In genomic region chr15:90553248-90553745, GRCh38 we compare ENCODE assay signal across 10 cellular contexts. TPM values are rescaled to one million over a fixed set of nuclear protein-coding genes. Genes with fewer than 3 reads are reported as not detected.
DNase-seq lines count a peak whose midpoint lies in the region; ATAC-seq, FAIRE-seq and TF ChIP-seq lines count a peak whose summit lies in the region.
"Had no signal": no experiment of that assay in that cellular context is flagged by ENCODE, and none has a peak within 500 bp of the region (broad histone marks: within the 10 kb centered on the region; RNA-seq: fewer than 3 reads in every experiment).

No MANE protein-coding gene starts in this region.

- POLR2A ChIA-PET in AG04449 (lab: Yijun Ruan, JAX) (no interaction called here), Caco-2 (lab: Charles Lee) (no interaction called here)

- no peaks in the 10 kb centered on the region for H3K36me3 ChIP-seq in pancreas
- H3K36me3 ChIP-seq in Caco-2 (ENCODE audit: control insufficient read depth, insufficient read depth, low read length), result no peaks in the 10 kb centered on the region

- H3K27ac ChIP-seq in pancreas, result peak overlapping the region in 3 of 4 donors; percentile 45 to 56 (median 46)

- H3K27me3 ChIP-seq in pancreas (no peaks in the 10 kb centered on the region), Caco-2 (replicated peaks; ENCODE audit: control insufficient read depth, insufficient read depth, low read length) (no peaks in the 10 kb centered on the region)

- TF ChIP-seq CTCF in AG04449 (IDR thresholded peaks at IDR 0.05; ENCODE audit: insufficient read depth, low read length, missing control alignments), result no peak
- no peak for TF ChIP-seq CTCF in pancreas (IDR thresholded peaks at IDR 0.05)
- no peak for TF ChIP-seq CTCF in Caco-2 (IDR thresholded peaks at IDR 0.05; ENCODE audit: insufficient read depth in 1 of 2, low read depth in 1 of 2, low read length in 1 of 2, severe bottlenecking in 1 of 2, unreplicated experiment in 1 of 2)

- ATAC-seq in pancreas (no peak), HG03432 (IDR thresholded peaks at IDR 0.05; ENCODE audit: unreplicated experiment) (no peak), GM21360 (IDR thresholded peaks at IDR 0.05; ENCODE audit: unreplicated experiment) (no peak)

- no peak overlapping the region for H3K4me3 ChIP-seq in AG04449 (ENCODE audit: low read depth, low read length)
- H3K4me3 ChIP-seq in pancreas, result no peak overlapping the region
- no peak overlapping the region for H3K4me3 ChIP-seq in Caco-2 (ENCODE audit: low read depth, low read length)

- no peaks in the 10 kb centered on the region for H3K27me3 Mint-ChIP-seq in Caco-2 (ENCODE audit: insufficient read depth, unreplicated experiment)

- DNase-seq in AG04449 (ENCODE audit: low read depth, low spot score) (peak; percentile 75), M059J (ENCODE audit: low read depth) (peak; percentile 13), fibroblast of peridontal ligament (ENCODE audit: extremely low read depth) (peak; percentile 99), pancreas (no peak), Caco-2 (no peak), T-helper 9 cell (no peak)
- DNase-seq: endodermal cell, mesendoderm had no signal

- intact Hi-C loops in pancreas (cut with DNase I) (no loop called here), Caco-2 (cut with micrococcal nuclease; ENCODE audit: unreplicated experiment) (no loop called here)

- FAIRE-seq in pancreas (lab: Jason Lieb, UNC), result no peak

- peaks cover 14% of the 10 kb centered on the region for H3K4me1 Mint-ChIP-seq in Caco-2 (ENCODE audit: low read depth, unreplicated experiment)

- H3K27ac Mint-ChIP-seq in Caco-2 (ENCODE audit: unreplicated experiment), result no peak overlapping the region
- H3K27ac Mint-ChIP-seq: endodermal cell had no signal

- no peaks in the 10 kb centered on the region for H3K9me3 ChIP-seq in pancreas
- H3K9me3 ChIP-seq in Caco-2, result no peaks in the 10 kb centered on the region

- 56 to 64% methylated on average over 7 of the region's 7 CpGs for WGBS in pancreas, 2 donors

- CTCF ChIA-PET in AG04449 (lab: Yijun Ruan, JAX) (interaction anchor here (0.6 to 1.3 kb wide), 2 partner anchors 8 to 233 kb away, joined by 3 to 7 read pairs; no protein-coding TSS in a partner anchor), Caco-2 (lab: Charles Lee) (interaction anchor here (0.6 kb wide), 1 partner anchor 25 kb away, joined by 4 read pairs; no protein-coding TSS in a partner anchor)

- H3K4me3 Mint-ChIP-seq in Caco-2 (ENCODE audit: unreplicated experiment), result no peak overlapping the region
- H3K4me3 Mint-ChIP-seq: endodermal cell had no signal

- no peaks in the 10 kb centered on the region for H3K36me3 Mint-ChIP-seq in Caco-2 (ENCODE audit: insufficient read depth, unreplicated experiment)

- BruUV-seq in Caco-2 (replicated peaks; lab: Mats Ljungman, UMichigan), result no TSS peak

- no peaks in the 10 kb centered on the region for H3K9me3 Mint-ChIP-seq in Caco-2 (ENCODE audit: unreplicated experiment)
- H3K9me3 Mint-ChIP-seq: endodermal cell had no signal

- H3K4me1 ChIP-seq in pancreas, result peaks cover 13 to 26% (median 24%) of the 10 kb centered on the region in 3 donors
- peaks cover 23% of the 10 kb centered on the region for H3K4me1 ChIP-seq in Caco-2

RNA-seq across cellular contexts. Expression of gene CRTC3, which starts 23.6 kb away (rescaled TPM):
- total RNA-seq in M059J (2014; rRNA removed; shearing (Covaris generic)), result 8.0 and 12.0 TPM in 2 replicates
- 10 to 100 TPM; 10.0 to 17.6 (median 11.9) TPM for total RNA-seq in pancreas
- polyA plus RNA-seq in pancreas, result 10 to 100 TPM in 1 of 2 donors, 1 to 10 TPM in 1; 7.1 to 11.1 TPM
- total RNA-seq in Caco-2 (2022), result 31.4 and 35.0 TPM in 2 replicates

Comparison
In these comparisons a context has a peak if more than half of its experiments do, and no peak if none do; other contexts are left out.
1. DNase-seq: peak in AG04449 (single experiment), M059J (single experiment) and fibroblast of peridontal ligament (single experiment); none in pancreas (0 of 6), Caco-2 (0 of 2) and T-helper 9 cell (single experiment).